Comparison of ENCODE assay signal across 2 cellular contexts in the genomic region with DNA sequence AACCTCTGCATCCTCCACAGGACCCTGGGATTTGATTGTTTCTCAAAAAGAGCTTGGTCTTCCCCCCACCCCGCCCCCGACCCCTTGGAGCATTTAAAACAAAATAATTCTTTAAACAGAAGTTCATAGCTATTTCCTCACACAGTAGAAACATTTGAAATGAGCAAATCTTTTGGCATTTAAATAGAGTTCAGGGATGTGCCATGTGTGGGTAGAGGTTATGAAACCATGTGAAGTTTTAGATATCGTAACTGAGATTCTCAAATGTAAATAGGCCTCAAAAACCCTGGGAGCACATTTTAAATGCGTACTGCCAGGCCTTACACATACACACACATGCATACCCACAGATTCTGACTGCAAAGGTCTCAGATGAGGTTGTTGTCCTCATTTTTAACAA.
TF ChIP-seq lines count a peak whose summit lies in the region.

No MANE protein-coding gene starts in this region.

TF ChIP-seq in liver, 16 proteins besides CTCF, POLR2A, EP300 and RAD21 (continued from another document):
- TF ChIP-seq, protein P1, sequence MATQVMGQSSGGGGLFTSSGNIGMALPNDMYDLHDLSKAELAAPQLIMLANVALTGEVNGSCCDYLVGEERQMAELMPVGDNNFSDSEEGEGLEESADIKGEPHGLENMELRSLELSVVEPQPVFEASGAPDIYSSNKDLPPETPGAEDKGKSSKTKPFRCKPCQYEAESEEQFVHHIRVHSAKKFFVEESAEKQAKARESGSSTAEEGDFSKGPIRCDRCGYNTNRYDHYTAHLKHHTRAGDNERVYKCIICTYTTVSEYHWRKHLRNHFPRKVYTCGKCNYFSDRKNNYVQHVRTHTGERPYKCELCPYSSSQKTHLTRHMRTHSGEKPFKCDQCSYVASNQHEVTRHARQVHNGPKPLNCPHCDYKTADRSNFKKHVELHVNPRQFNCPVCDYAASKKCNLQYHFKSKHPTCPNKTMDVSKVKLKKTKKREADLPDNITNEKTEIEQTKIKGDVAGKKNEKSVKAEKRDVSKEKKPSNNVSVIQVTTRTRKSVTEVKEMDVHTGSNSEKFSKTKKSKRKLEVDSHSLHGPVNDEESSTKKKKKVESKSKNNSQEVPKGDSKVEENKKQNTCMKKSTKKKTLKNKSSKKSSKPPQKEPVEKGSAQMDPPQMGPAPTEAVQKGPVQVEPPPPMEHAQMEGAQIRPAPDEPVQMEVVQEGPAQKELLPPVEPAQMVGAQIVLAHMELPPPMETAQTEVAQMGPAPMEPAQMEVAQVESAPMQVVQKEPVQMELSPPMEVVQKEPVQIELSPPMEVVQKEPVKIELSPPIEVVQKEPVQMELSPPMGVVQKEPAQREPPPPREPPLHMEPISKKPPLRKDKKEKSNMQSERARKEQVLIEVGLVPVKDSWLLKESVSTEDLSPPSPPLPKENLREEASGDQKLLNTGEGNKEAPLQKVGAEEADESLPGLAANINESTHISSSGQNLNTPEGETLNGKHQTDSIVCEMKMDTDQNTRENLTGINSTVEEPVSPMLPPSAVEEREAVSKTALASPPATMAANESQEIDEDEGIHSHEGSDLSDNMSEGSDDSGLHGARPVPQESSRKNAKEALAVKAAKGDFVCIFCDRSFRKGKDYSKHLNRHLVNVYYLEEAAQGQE (IDR thresholded peaks at IDR 0.05) = no peak
- no peak for TF ChIP-seq EGR1 (IDR thresholded peaks at IDR 0.05; ENCODE audit: low read depth in 2 of 2)
- TF ChIP-seq HNF4G (IDR thresholded peaks at IDR 0.05) = no peak
- no peak for TF ChIP-seq FOXA1 (IDR thresholded peaks at IDR 0.05)
- TF ChIP-seq, protein P2, sequence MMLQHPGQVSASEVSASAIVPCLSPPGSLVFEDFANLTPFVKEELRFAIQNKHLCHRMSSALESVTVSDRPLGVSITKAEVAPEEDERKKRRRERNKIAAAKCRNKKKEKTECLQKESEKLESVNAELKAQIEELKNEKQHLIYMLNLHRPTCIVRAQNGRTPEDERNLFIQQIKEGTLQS (IDR thresholded peaks at IDR 0.05) = no peak
- TF ChIP-seq SP1 (IDR thresholded peaks at IDR 0.05) = peak; percentile 41
- peak in 1 of 2 donors; percentile 16 for TF ChIP-seq HNF4A (conservative IDR thresholded peaks at IDR 0.05)
- TF ChIP-seq, protein P3, sequence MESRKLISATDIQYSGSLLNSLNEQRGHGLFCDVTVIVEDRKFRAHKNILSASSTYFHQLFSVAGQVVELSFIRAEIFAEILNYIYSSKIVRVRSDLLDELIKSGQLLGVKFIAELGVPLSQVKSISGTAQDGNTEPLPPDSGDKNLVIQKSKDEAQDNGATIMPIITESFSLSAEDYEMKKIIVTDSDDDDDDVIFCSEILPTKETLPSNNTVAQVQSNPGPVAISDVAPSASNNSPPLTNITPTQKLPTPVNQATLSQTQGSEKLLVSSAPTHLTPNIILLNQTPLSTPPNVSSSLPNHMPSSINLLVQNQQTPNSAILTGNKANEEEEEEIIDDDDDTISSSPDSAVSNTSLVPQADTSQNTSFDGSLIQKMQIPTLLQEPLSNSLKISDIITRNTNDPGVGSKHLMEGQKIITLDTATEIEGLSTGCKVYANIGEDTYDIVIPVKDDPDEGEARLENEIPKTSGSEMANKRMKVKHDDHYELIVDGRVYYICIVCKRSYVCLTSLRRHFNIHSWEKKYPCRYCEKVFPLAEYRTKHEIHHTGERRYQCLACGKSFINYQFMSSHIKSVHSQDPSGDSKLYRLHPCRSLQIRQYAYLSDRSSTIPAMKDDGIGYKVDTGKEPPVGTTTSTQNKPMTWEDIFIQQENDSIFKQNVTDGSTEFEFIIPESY (IDR thresholded peaks at IDR 0.05) = peak; percentile 13
- TF ChIP-seq RXRA (IDR thresholded peaks at IDR 0.05) = peak; percentile 18 to 68
- no peak for TF ChIP-seq GABPA (IDR thresholded peaks at IDR 0.05 in 1 of 2, conservative IDR thresholded peaks at IDR 0.05 in 1 of 2)

TF ChIP-seq in HepG2, 621 proteins besides CTCF, POLR2A, EP300 and RAD21 (continued from another document):
- TF ChIP-seq, protein P4, sequence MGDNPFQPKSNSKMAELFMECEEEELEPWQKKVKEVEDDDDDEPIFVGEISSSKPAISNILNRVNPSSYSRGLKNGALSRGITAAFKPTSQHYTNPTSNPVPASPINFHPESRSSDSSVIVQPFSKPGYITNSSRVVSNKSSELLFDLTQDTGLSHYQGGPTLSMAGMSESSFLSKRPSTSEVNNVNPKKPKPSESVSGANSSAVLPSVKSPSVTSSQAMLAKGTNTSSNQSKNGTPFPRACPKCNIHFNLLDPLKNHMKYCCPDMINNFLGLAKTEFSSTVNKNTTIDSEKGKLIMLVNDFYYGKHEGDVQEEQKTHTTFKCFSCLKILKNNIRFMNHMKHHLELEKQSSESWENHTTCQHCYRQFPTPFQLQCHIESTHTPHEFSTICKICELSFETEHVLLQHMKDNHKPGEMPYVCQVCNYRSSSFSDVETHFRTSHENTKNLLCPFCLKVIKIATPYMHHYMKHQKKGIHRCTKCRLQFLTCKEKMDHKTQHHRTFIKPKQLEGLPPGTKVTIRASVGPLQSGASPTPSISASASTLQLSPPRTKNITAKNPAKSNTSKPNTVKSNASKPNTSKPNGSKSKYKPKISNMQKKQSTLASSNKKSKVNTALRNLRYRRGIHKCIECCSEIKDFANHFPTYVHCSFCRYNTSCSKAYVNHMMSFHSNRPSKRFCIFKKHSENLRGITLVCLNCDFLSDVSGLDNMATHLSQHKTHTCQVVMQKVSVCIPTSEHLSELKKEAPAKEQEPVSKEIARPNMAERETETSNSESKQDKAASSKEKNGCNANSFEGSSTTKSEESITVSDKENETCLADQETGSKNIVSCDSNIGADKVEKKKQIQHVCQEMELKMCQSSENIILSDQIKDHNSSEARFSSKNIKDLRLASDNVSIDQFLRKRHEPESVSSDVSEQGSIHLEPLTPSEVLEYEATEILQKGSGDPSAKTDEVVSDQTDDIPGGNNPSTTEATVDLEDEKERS (CRISPR knock-in tag; IDR thresholded peaks at IDR 0.05) = no peak
- no peak for TF ChIP-seq TGIF2 (CRISPR knock-in tag; IDR thresholded peaks at IDR 0.05)
- TF ChIP-seq ZNF282 (IDR thresholded peaks at IDR 0.05; ENCODE audit: partially characterized antibody) = no peak
- TF ChIP-seq CEBPG (CRISPR knock-in tag; IDR thresholded peaks at IDR 0.05) = no peak
- TF ChIP-seq, protein P5, sequence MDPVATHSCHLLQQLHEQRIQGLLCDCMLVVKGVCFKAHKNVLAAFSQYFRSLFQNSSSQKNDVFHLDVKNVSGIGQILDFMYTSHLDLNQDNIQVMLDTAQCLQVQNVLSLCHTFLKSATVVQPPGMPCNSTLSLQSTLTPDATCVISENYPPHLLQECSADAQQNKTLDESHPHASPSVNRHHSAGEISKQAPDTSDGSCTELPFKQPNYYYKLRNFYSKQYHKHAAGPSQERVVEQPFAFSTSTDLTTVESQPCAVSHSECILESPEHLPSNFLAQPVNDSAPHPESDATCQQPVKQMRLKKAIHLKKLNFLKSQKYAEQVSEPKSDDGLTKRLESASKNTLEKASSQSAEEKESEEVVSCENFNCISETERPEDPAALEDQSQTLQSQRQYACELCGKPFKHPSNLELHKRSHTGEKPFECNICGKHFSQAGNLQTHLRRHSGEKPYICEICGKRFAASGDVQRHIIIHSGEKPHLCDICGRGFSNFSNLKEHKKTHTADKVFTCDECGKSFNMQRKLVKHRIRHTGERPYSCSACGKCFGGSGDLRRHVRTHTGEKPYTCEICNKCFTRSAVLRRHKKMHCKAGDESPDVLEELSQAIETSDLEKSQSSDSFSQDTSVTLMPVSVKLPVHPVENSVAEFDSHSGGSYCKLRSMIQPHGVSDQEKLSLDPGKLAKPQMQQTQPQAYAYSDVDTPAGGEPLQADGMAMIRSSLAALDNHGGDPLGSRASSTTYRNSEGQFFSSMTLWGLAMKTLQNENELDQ (CRISPR knock-in tag; IDR thresholded peaks at IDR 0.05; ENCODE audit: borderline replicate concordance) = no peak
- TF ChIP-seq, protein P6, sequence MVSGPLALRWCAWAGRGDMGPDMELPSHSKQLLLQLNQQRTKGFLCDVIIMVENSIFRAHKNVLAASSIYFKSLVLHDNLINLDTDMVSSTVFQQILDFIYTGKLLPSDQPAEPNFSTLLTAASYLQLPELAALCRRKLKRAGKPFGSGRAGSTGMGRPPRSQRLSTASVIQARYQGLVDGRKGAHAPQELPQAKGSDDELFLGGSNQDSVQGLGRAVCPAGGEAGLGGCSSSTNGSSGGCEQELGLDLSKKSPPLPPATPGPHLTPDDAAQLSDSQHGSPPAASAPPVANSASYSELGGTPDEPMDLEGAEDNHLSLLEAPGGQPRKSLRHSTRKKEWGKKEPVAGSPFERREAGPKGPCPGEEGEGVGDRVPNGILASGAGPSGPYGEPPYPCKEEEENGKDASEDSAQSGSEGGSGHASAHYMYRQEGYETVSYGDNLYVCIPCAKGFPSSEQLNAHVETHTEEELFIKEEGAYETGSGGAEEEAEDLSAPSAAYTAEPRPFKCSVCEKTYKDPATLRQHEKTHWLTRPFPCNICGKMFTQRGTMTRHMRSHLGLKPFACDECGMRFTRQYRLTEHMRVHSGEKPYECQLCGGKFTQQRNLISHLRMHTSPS (CRISPR knock-in tag; IDR thresholded peaks at IDR 0.05; ENCODE audit: low read depth) = no peak
- TF ChIP-seq BCL6 (CRISPR knock-in tag; IDR thresholded peaks at IDR 0.05) = no peak
- no peak for TF ChIP-seq ATF1 (CRISPR knock-in tag; IDR thresholded peaks at IDR 0.05)
- TF ChIP-seq, protein P7, sequence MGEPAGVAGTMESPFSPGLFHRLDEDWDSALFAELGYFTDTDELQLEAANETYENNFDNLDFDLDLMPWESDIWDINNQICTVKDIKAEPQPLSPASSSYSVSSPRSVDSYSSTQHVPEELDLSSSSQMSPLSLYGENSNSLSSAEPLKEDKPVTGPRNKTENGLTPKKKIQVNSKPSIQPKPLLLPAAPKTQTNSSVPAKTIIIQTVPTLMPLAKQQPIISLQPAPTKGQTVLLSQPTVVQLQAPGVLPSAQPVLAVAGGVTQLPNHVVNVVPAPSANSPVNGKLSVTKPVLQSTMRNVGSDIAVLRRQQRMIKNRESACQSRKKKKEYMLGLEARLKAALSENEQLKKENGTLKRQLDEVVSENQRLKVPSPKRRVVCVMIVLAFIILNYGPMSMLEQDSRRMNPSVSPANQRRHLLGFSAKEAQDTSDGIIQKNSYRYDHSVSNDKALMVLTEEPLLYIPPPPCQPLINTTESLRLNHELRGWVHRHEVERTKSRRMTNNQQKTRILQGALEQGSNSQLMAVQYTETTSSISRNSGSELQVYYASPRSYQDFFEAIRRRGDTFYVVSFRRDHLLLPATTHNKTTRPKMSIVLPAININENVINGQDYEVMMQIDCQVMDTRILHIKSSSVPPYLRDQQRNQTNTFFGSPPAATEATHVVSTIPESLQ (CRISPR knock-in tag; conservative IDR thresholded peaks at IDR 0.05) = no peak
- no peak for TF ChIP-seq NR2F1 (CRISPR knock-in tag; IDR thresholded peaks at IDR 0.05)
- TF ChIP-seq CENPX (CRISPR knock-in tag; IDR thresholded peaks at IDR 0.05) = no peak
- TF ChIP-seq ZBTB42 (CRISPR knock-in tag; IDR thresholded peaks at IDR 0.05) = no peak
- TF ChIP-seq, protein P8, sequence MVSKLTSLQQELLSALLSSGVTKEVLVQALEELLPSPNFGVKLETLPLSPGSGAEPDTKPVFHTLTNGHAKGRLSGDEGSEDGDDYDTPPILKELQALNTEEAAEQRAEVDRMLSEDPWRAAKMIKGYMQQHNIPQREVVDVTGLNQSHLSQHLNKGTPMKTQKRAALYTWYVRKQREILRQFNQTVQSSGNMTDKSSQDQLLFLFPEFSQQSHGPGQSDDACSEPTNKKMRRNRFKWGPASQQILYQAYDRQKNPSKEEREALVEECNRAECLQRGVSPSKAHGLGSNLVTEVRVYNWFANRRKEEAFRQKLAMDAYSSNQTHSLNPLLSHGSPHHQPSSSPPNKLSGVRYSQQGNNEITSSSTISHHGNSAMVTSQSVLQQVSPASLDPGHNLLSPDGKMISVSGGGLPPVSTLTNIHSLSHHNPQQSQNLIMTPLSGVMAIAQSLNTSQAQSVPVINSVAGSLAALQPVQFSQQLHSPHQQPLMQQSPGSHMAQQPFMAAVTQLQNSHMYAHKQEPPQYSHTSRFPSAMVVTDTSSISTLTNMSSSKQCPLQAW (CRISPR knock-in tag; IDR thresholded peaks at IDR 0.05) = no peak
- no peak for TF ChIP-seq ZBTB20 (CRISPR knock-in tag; IDR thresholded peaks at IDR 0.05; ENCODE audit: borderline replicate concordance, low read depth)
